26 cellular contexts compared by ENCODE assay signal in the genomic region with DNA sequence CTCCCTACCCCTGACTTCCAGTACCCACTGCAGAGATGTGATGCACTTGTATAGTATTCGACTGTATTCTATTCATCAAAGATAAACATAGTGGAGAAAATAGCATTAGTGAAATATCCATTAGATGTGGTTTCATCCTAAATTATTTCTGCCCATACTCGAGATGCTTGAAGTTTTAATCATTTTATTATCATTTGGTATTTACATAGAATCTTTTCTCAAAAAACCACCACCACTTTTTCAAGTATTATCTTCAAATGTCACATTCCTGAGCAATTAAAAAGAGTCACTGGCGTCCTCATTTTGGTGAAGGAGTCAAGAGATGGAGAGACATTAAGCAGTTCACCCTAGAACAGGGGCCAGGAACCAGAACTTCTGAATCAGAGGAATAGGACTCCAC.
"Had no signal": no experiment of that assay in that cellular context is flagged by ENCODE, and none has a peak within 500 bp of the region (broad histone marks: within the 10 kb centered on the region; RNA-seq: fewer than 3 reads in every experiment).

No MANE protein-coding gene starts in this region.

- H3K4me3 ChIP-seq: gastroesophageal sphincter, heart left ventricle, hepatocyte, left lung, neural progenitor cell, prostate gland, sigmoid colon, skin epidermis, suprapubic skin, transverse colon, upper lobe of right lung, uterus had no signal

- DNase-seq: cortex of kidney; foreskin keratinocyte; heart left ventricle; left cardiac atrium; left lung; mesendoderm; midbrain; naive thymus-derived CD4-positive, alpha-beta T cell; right cardiac atrium; sigmoid colon; stimulated activated CD4-positive, alpha-beta T cell treated with anti-CD3 and anti-CD28 coated beads, Interleukin-15, amount 100 ng/mL, for 24 hours; stimulated activated CD4-positive, alpha-beta T cell treated with anti-CD3 and anti-CD28 coated beads, Interleukin-2, amount 100 ng/mL, for 48 hours; stimulated activated CD8-positive, alpha-beta memory T cell treated with anti-CD3 and anti-CD28 coated beads, Interleukin-4, amount 100 ng/mL, for 48 hours; stimulated activated naive CD4-positive, alpha-beta T cell; stimulated activated naive CD8-positive, alpha-beta T cell treated with anti-CD3 and anti-CD28 coated beads, Interleukin-15, amount 100 ng/mL, for 72 hours; transverse colon; upper lobe of right lung; uterus had no signal

- ATAC-seq: foreskin keratinocyte; gastroesophageal sphincter; heart left ventricle; left cardiac atrium; left lung; naive thymus-derived CD4-positive, alpha-beta T cell; right cardiac atrium; stimulated activated naive CD8-positive, alpha-beta T cell treated with anti-CD3 and anti-CD28 coated beads, Interleukin-15, amount 100 ng/mL, for 72 hours; upper lobe of right lung had no signal

- FAIRE-seq: islet of Langerhans had no signal

- H3K9me3 ChIP-seq: gastroesophageal sphincter, heart left ventricle, left lung, prostate gland, suprapubic skin, transverse colon, upper lobe of right lung, uterus had no signal

- H3K36me3 ChIP-seq: gastroesophageal sphincter, heart left ventricle, left lung, neural progenitor cell, prostate gland, sigmoid colon, suprapubic skin, transverse colon, upper lobe of right lung, uterus had no signal

- H3K27ac ChIP-seq: foreskin keratinocyte, gastroesophageal sphincter, heart left ventricle, hepatocyte, left lung, neural progenitor cell, parathyroid adenoma, prostate gland, sigmoid colon, skin epidermis, suprapubic skin, transverse colon, upper lobe of right lung, uterus had no signal

- H3K4me2 ChIP-seq: hepatocyte, neural progenitor cell had no signal

- H2AFZ ChIP-seq: hepatocyte, neural progenitor cell, parathyroid adenoma had no signal

- H3K4me1 ChIP-seq: foreskin keratinocyte, gastroesophageal sphincter, heart left ventricle, left lung, neural progenitor cell, parathyroid adenoma, prostate gland, sigmoid colon, suprapubic skin, transverse colon, upper lobe of right lung, uterus had no signal

- H3K27me3 ChIP-seq: foreskin keratinocyte, gastroesophageal sphincter, heart left ventricle, hepatocyte, left lung, neural progenitor cell, sigmoid colon, suprapubic skin, transverse colon, upper lobe of right lung, uterus had no signal

- H3K9ac ChIP-seq: neural progenitor cell, parathyroid adenoma had no signal
